21 cellular contexts compared by ENCODE assay signal in the genomic region with DNA sequence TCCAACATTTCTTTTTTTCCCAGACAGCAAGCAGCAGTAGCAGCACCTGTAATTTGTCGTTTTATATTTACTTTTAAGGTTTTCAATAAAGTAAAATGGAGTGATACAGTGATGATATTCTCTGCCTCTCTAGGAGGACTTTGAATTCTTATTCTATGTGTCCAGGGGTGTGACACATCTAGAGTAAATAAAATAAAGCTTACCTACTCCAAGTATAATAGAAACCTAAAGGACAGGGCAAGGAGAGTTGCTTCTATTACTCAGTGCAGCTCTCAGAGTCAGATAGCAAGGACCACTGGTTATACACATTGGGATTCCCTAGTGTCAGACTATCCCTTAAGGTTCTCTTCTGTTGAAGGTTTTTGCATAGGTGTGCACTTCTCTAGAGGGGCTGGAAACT.
"Had no signal": no experiment of that assay in that cellular context is flagged by ENCODE, and none has a peak within 500 bp of the region (broad histone marks: within the 10 kb centered on the region; RNA-seq: fewer than 3 reads in every experiment).

No MANE protein-coding gene starts in this region.

- H3K9me3 ChIP-seq: left ventricle myocardium inferior, pancreas, prostate gland, spleen, suprapubic skin, thoracic aorta, tibial artery, vagina had no signal

- H3K4me1 ChIP-seq: left ventricle myocardium inferior, pancreas, prostate gland, spleen, suprapubic skin, tibial artery, vagina had no signal

- H3K4me3 ChIP-seq: left ventricle myocardium inferior, lung, pancreas, prostate gland, skin epidermis, spleen, suprapubic skin, thoracic aorta, tibial artery, vagina had no signal

- H3K36me3 ChIP-seq: left ventricle myocardium inferior, pancreas, prostate gland, spleen, suprapubic skin, thoracic aorta, tibial artery, vagina had no signal

- H3K27ac ChIP-seq: left ventricle myocardium inferior, pancreas, prostate gland, skin epidermis, spleen, suprapubic skin, thoracic aorta, tibial artery, vagina had no signal

- H3K27me3 ChIP-seq: pancreas, spleen, suprapubic skin, tibial artery, vagina had no signal

- DNase-seq: hypothalamus; immature natural killer cell; kidney; left ventricle myocardium inferior; midbrain; naive thymus-derived CD8-positive, alpha-beta T cell; nucleus accumbens; pancreas; posterior cingulate gyrus; retina; right cardiac atrium; spleen; stimulated activated CD4-positive, alpha-beta T cell treated with anti-CD3 and anti-CD28 coated beads, Interleukin-4, amount 100 ng/mL, for 24 hours; stimulated activated naive CD4-positive, alpha-beta T cell; tibial artery had no signal
